In genomic region chr1:112517646-112518045, GRCh38 we compare ENCODE assay signal across 29 cellular contexts. TPM values are rescaled to one million over a fixed set of nuclear protein-coding genes. Genes with fewer than 3 reads are reported as not detected.
"Had no signal": no experiment of that assay in that cellular context is flagged by ENCODE, and none has a peak within 500 bp of the region (broad histone marks: within the 10 kb centered on the region; RNA-seq: fewer than 3 reads in every experiment).

No MANE protein-coding gene starts in this region.

- H3K9me3 ChIP-seq: esophagus squamous epithelium had no signal

- FAIRE-seq: astrocyte, bronchial epithelial cell, colon, endothelial cell of umbilical vein had no signal

- H3K27me3 ChIP-seq: brain microvascular endothelial cell, esophagus squamous epithelium had no signal

- H3K36me3 ChIP-seq: brain microvascular endothelial cell had no signal

- DNase-seq: activated CD4-positive, alpha-beta memory T cell treated with anti-CD3 and anti-CD28 coated beads, Interleukin-2, amount 10 ng/mL, durations not matched to agents 7 days and 5 days; activated CD4-positive, alpha-beta T cell treated with anti-CD3 and anti-CD28 coated beads for 1 hour; activated CD4-positive, alpha-beta T cell treated with anti-CD3 and anti-CD28 coated beads for 4 hours; activated CD4-positive, alpha-beta T cell treated with anti-CD3 and anti-CD28 coated beads, Interleukin-2, amount 10 ng/mL, durations not matched to agents 7 days and 5 days; activated CD4-positive, alpha-beta T cell treated with anti-CD3 and anti-CD28 coated beads, Interleukin-2, amount 50 U/mL, for 4 hours; activated CD4-positive, CD25-positive, alpha-beta regulatory T cell; activated CD8-positive, alpha-beta memory T cell treated with anti-CD3 and anti-CD28 coated beads, Interleukin-2, amount 50 U/mL, for 48 hours; activated gamma-delta T cell; activated naive CD4-positive, alpha-beta T cell treated with anti-CD3 and anti-CD28 coated beads, Interleukin-2, amount 50 U/mL, for 16 hours; activated naive CD4-positive, alpha-beta T cell treated with Interleukin-2 at 50 U/mL for 16 hours; activated T-cell treated with anti-CD3 and anti-CD28 coated beads for 4 hours; activated T-cell treated with anti-CD3 and anti-CD28 coated beads, Interleukin-2, amount 50 U/mL, for 24 hours; activated T-cell treated with anti-CD3 and anti-CD28 coated beads, Interleukin-2, amount 50 U/mL, for 72 hours; amniotic stem cell; anterior cingulate cortex; brain microvascular endothelial cell; caudate nucleus; cortex of kidney; dermis blood vessel endothelial cell; effector CD4-positive, alpha-beta T cell; effector memory CD8-positive, alpha-beta T cell; esophagus squamous epithelium; foreskin melanocyte; T-helper 2 cell had no signal

- ATAC-seq: activated T-cell treated with anti-CD3 and anti-CD28 coated beads, Interleukin-2, amount 50 U/mL, for 72 hours; effector memory CD8-positive, alpha-beta T cell had no signal

- H3K27ac ChIP-seq: brain microvascular endothelial cell, epithelial cell of prostate had no signal

RNA-seq across cellular contexts. Expression of gene WNT2B, which starts 8.9 kb away (rescaled TPM):
- total RNA-seq: activated CD4-positive, alpha-beta T cell treated with anti-CD3 and anti-CD28 coated beads, Interleukin-2, amount 10 ng/mL, durations not matched to agents 7 days and 5 days had no signal
